Comparison of ENCODE assay signal across 1 cellular context in the genomic region with DNA sequence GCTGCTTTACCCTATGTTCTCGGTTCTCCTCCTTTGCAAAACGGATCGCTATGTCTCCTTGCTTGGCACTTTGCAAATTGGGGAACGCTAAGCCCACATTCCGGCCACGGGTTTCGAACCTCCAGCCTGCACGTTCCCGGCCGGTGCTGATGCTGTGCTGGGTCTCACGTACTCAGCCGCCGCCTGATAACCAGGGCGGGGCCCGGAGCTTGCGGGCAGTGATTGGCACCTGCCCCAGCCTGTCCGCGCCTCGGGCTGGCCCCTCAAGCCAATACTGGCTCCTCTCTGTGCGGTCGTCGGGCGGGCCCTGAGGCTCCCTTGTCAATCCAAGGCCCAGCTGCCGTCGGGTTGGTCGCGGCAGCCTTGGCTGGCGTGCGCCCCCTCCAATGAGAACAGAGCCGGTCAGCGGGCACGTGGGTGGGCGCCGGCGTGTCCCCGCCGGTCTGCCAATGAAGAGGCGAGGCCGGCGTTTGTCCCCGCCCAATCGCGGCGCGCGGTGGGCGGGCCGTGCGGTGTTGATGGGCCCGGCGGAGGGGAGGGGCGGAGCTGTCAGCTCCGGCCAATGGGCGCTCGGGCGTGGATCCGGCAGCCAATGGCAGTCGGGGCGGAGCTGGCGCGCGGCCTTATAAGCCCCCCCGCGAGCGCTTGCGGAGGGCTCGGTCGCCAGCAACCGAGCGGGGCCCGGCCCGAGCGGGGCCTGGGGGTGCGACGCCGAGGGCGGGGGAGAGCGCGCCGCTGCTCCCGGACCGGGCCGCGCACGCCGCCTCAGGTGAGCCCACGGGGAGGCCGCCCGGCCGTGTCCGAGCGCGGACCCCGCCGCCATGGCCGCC.
TF ChIP-seq lines count a peak whose summit lies in the region.

KDM4B (plus strand) TSS at position 652 of the 830 bp plus-strand sequence. CDS start 63,778 bp downstream, outside the sequence.

TF ChIP-seq in HepG2, 621 proteins besides CTCF, POLR2A, EP300 and RAD21 (continued from another document and continues in another):
- peak in 1 of 2 experiments; percentile 36; a peak in 1 of 4 replicates for TF ChIP-seq HMGXB4 (CRISPR knock-in tag; IDR thresholded peaks at IDR 0.05; ENCODE audit: borderline replicate concordance in 1 of 2, low read depth in 1 of 2)
- no peak for TF ChIP-seq NCOA2 (CRISPR knock-in tag; IDR thresholded peaks at IDR 0.05)
- 0 out of 2 replicates have a peak, but pooled peaks have one; percentile 48 for TF ChIP-seq ZSCAN12 (CRISPR knock-in tag; IDR thresholded peaks at IDR 0.05)
- TF ChIP-seq CHCHD3 (CRISPR knock-in tag; IDR thresholded peaks at IDR 0.05) = peak; percentile 76; the same call in 1 of the 2 replicates
- TF ChIP-seq EZH2 (conservative IDR thresholded peaks at IDR 0.05; ENCODE audit: low read depth, low read length) = no peak
- peak; percentile 70 for TF ChIP-seq ARNTL (CRISPR knock-in tag; IDR thresholded peaks at IDR 0.05)
- no peak for TF ChIP-seq KLF13 (CRISPR knock-in tag; IDR thresholded peaks at IDR 0.05)
- no peak for TF ChIP-seq ZNF234 (CRISPR knock-in tag; conservative IDR thresholded peaks at IDR 0.05)
- TF ChIP-seq GATAD1 (CRISPR knock-in tag; IDR thresholded peaks at IDR 0.05) = peak; percentile 17; the same call in 1 of the 2 replicates
- no peak; the same call in 1 of the 2 replicates for TF ChIP-seq ZNF607 (CRISPR knock-in tag; IDR thresholded peaks at IDR 0.05; ENCODE audit: borderline replicate concordance)
- TF ChIP-seq ZNF282 (IDR thresholded peaks at IDR 0.05; ENCODE audit: partially characterized antibody) = no peak
- TF ChIP-seq BRF2 (CRISPR knock-in tag; IDR thresholded peaks at IDR 0.05) = no peak
- no peak for TF ChIP-seq CENPT (CRISPR knock-in tag; IDR thresholded peaks at IDR 0.05; ENCODE audit: low read depth)
- TF ChIP-seq, protein P1, sequence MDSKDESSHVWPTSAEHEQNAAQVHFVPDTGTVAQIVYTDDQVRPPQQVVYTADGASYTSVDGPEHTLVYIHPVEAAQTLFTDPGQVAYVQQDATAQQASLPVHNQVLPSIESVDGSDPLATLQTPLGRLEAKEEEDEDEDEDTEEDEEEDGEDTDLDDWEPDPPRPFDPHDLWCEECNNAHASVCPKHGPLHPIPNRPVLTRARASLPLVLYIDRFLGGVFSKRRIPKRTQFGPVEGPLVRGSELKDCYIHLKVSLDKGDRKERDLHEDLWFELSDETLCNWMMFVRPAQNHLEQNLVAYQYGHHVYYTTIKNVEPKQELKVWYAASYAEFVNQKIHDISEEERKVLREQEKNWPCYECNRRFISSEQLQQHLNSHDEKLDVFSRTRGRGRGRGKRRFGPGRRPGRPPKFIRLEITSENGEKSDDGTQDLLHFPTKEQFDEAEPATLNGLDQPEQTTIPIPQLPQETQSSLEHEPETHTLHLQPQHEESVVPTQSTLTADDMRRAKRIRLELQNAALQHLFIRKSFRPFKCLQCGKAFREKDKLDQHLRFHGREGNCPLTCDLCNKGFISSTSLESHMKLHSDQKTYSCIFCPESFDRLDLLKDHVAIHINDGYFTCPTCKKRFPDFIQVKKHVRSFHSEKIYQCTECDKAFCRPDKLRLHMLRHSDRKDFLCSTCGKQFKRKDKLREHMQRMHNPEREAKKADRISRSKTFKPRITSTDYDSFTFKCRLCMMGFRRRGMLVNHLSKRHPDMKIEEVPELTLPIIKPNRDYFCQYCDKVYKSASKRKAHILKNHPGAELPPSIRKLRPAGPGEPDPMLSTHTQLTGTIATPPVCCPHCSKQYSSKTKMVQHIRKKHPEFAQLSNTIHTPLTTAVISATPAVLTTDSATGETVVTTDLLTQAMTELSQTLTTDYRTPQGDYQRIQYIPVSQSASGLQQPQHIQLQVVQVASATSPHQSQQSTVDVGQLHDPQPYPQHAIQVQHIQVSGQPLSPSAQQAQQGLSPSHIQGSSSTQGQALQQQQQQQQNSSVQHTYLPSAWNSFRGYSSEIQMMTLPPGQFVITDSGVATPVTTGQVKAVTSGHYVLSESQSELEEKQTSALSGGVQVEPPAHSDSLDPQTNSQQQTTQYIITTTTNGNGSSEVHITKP (CRISPR knock-in tag; IDR thresholded peaks at IDR 0.05; ENCODE audit: low read depth) = 0 out of 2 replicates have a peak, but pooled peaks have one; percentile 45
- TF ChIP-seq IKZF4 (CRISPR knock-in tag; IDR thresholded peaks at IDR 0.05; ENCODE audit: borderline replicate concordance, low read depth, not compliant biosample characterization) = no peak
- TF ChIP-seq ZNF737 (CRISPR knock-in tag; IDR thresholded peaks at IDR 0.05; ENCODE audit: borderline replicate concordance) = no peak
- no peak for TF ChIP-seq IKZF1 (IDR thresholded peaks at IDR 0.05)
- TF ChIP-seq KDM5A (IDR thresholded peaks at IDR 0.05; ENCODE audit: borderline replicate concordance, low read length) = no peak
- no peak for TF ChIP-seq RELA (CRISPR knock-in tag; IDR thresholded peaks at IDR 0.05)
- TF ChIP-seq, protein P2, sequence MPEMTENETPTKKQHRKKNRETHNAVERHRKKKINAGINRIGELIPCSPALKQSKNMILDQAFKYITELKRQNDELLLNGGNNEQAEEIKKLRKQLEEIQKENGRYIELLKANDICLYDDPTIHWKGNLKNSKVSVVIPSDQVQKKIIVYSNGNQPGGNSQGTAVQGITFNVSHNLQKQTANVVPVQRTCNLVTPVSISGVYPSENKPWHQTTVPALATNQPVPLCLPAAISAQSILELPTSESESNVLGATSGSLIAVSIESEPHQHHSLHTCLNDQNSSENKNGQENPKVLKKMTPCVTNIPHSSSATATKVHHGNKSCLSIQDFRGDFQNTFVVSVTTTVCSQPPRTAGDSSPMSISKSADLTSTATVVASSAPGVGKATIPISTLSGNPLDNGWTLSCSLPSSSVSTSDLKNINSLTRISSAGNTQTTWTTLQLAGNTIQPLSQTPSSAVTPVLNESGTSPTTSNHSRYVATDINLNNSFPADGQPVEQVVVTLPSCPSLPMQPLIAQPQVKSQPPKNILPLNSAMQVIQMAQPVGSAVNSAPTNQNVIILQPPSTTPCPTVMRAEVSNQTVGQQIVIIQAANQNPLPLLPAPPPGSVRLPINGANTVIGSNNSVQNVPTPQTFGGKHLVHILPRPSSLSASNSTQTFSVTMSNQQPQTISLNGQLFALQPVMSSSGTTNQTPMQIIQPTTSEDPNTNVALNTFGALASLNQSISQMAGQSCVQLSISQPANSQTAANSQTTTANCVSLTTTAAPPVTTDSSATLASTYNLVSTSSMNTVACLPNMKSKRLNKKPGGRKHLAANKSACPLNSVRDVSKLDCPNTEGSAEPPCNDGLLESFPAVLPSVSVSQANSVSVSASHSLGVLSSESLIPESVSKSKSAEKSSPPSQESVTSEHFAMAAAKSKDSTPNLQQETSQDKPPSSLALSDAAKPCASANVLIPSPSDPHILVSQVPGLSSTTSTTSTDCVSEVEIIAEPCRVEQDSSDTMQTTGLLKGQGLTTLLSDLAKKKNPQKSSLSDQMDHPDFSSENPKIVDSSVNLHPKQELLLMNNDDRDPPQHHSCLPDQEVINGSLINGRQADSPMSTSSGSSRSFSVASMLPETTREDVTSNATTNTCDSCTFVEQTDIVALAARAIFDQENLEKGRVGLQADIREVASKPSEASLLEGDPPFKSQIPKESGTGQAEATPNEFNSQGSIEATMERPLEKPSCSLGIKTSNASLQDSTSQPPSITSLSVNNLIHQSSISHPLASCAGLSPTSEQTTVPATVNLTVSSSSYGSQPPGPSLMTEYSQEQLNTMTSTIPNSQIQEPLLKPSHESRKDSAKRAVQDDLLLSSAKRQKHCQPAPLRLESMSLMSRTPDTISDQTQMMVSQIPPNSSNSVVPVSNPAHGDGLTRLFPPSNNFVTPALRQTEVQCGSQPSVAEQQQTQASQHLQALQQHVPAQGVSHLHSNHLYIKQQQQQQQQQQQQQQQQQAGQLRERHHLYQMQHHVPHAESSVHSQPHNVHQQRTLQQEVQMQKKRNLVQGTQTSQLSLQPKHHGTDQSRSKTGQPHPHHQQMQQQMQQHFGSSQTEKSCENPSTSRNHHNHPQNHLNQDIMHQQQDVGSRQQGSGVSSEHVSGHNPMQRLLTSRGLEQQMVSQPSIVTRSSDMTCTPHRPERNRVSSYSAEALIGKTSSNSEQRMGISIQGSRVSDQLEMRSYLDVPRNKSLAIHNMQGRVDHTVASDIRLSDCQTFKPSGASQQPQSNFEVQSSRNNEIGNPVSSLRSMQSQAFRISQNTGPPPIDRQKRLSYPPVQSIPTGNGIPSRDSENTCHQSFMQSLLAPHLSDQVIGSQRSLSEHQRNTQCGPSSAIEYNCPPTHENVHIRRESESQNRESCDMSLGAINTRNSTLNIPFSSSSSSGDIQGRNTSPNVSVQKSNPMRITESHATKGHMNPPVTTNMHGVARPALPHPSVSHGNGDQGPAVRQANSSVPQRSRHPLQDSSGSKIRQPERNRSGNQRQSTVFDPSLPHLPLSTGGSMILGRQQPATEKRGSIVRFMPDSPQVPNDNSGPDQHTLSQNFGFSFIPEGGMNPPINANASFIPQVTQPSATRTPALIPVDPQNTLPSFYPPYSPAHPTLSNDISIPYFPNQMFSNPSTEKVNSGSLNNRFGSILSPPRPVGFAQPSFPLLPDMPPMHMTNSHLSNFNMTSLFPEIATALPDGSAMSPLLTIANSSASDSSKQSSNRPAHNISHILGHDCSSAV (CRISPR knock-in tag; IDR thresholded peaks at IDR 0.05; ENCODE audit: borderline replicate concordance) = peak; percentile 73; the same call in 1 of the 2 replicates
- no peak for TF ChIP-seq ZNF615 (CRISPR knock-in tag; IDR thresholded peaks at IDR 0.05; ENCODE audit: borderline replicate concordance)
- TF ChIP-seq ZNF329 (CRISPR knock-in tag; IDR thresholded peaks at IDR 0.05; ENCODE audit: low read depth) = no peak
- no peak for TF ChIP-seq HHEX (CRISPR knock-in tag; IDR thresholded peaks at IDR 0.05)
- TF ChIP-seq, protein P3, sequence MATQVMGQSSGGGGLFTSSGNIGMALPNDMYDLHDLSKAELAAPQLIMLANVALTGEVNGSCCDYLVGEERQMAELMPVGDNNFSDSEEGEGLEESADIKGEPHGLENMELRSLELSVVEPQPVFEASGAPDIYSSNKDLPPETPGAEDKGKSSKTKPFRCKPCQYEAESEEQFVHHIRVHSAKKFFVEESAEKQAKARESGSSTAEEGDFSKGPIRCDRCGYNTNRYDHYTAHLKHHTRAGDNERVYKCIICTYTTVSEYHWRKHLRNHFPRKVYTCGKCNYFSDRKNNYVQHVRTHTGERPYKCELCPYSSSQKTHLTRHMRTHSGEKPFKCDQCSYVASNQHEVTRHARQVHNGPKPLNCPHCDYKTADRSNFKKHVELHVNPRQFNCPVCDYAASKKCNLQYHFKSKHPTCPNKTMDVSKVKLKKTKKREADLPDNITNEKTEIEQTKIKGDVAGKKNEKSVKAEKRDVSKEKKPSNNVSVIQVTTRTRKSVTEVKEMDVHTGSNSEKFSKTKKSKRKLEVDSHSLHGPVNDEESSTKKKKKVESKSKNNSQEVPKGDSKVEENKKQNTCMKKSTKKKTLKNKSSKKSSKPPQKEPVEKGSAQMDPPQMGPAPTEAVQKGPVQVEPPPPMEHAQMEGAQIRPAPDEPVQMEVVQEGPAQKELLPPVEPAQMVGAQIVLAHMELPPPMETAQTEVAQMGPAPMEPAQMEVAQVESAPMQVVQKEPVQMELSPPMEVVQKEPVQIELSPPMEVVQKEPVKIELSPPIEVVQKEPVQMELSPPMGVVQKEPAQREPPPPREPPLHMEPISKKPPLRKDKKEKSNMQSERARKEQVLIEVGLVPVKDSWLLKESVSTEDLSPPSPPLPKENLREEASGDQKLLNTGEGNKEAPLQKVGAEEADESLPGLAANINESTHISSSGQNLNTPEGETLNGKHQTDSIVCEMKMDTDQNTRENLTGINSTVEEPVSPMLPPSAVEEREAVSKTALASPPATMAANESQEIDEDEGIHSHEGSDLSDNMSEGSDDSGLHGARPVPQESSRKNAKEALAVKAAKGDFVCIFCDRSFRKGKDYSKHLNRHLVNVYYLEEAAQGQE (IDR thresholded peaks at IDR 0.05; ENCODE audit: borderline replicate concordance in 1 of 2, low read depth in 1 of 2, low read length in 2 of 2) = no peak
- TF ChIP-seq POLR2G (IDR thresholded peaks at IDR 0.05; ENCODE audit: low read depth, low read length) = peak; percentile 91
- peak; percentile 62 for TF ChIP-seq SALL1 (CRISPR knock-in tag; IDR thresholded peaks at IDR 0.05)
- no peak for TF ChIP-seq ELK4 (CRISPR knock-in tag; IDR thresholded peaks at IDR 0.05; ENCODE audit: borderline replicate concordance)
- TF ChIP-seq TBL1XR1 (IDR thresholded peaks at IDR 0.05; ENCODE audit: borderline replicate concordance, low read length, partially characterized antibody) = no peak
